In the genomic region with DNA sequence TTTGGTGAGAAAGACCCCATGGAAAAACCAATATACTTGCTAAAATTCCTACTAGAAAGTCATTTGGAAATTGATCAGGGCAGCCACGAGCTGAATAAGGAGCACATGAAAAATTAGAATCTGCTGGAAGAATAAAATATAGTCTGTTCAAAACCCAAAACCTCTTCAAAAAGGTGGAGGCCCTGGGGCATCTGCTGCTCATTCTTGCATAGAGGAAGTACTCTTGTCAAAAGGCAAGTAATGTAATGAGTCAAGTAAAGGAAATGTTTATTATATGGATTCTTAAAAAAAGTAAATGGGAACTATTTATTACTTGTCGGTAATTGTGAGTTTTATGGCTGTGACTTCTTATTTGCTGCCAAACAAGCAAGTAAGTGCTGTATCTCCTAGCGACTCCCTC, we compare ENCODE assay signal across 23 cellular contexts.
"Had no signal": no experiment of that assay in that cellular context is flagged by ENCODE, and none has a peak within 500 bp of the region (broad histone marks: within the 10 kb centered on the region; RNA-seq: fewer than 3 reads in every experiment).

No MANE protein-coding gene starts in this region.

- H3K4me1 Mint-ChIP-seq: central memory CD8-positive, alpha-beta T cell; endodermal cell; WTC11 had no signal

- H3K27me3 Mint-ChIP-seq: activated CD8-positive, alpha-beta T cell treated with anti-CD3 and anti-CD28 coated beads for 36 hours; activated naive CD8-positive, alpha-beta T cell; central memory CD8-positive, alpha-beta T cell; dendritic cell treated with granulocyte-macrophage colony-stimulating factor and Interleukin-4, amounts not matched to agents 40 ng/mL and 50 ng/mL, for 4 days had no signal

- DNase-seq: activated CD4-positive, alpha-beta T cell treated with anti-CD3 and anti-CD28 coated beads for 1 hour; activated CD4-positive, alpha-beta T cell treated with anti-CD3 and anti-CD28 coated beads for 48 hours; activated CD4-positive, alpha-beta T cell treated with anti-CD3 and anti-CD28 coated beads, Interleukin-2, amount 50 U/mL, for 1 hour; activated CD8-positive, alpha-beta memory T cell treated with anti-CD3 and anti-CD28 coated beads for 24 hours; activated CD8-positive, alpha-beta T cell treated with anti-CD3 and anti-CD28 coated beads for 36 hours; activated effector memory CD4-positive, alpha-beta T cell treated with anti-CD3 and anti-CD28 coated beads, Interleukin-2, amount 50 U/mL, for 16 hours; activated naive CD4-positive, alpha-beta T cell treated with anti-CD3 and anti-CD28 coated beads, Interleukin-2, amount 50 U/mL, for 16 hours; activated T-cell treated with anti-CD3 and anti-CD28 coated beads, Interleukin-2, amount 50 U/mL, for 4 hours; amniotic stem cell; anterior cingulate cortex; brain microvascular endothelial cell; dorsolateral prefrontal cortex; effector memory CD4-positive, alpha-beta T cell; endodermal cell; foreskin fibroblast; glutamatergic neuron; heart left ventricle had no signal

- H3K36me3 Mint-ChIP-seq: activated naive CD8-positive, alpha-beta T cell; WTC11 had no signal

- H3K4me3 Mint-ChIP-seq: activated CD8-positive, alpha-beta T cell treated with anti-CD3 and anti-CD28 coated beads for 36 hours; activated naive CD8-positive, alpha-beta T cell; activated T-cell treated with anti-CD3 and anti-CD28 coated beads, Interleukin-2, amount 50 U/mL, for 4 hours; central memory CD8-positive, alpha-beta T cell; dendritic cell treated with granulocyte-macrophage colony-stimulating factor and Interleukin-4, amounts not matched to agents 40 ng/mL and 50 ng/mL, for 4 days; endodermal cell; WTC11 had no signal

- ATAC-seq: activated CD8-positive, alpha-beta T cell treated with anti-CD3 and anti-CD28 coated beads for 36 hours; activated T-cell treated with anti-CD3 and anti-CD28 coated beads, Interleukin-2, amount 50 U/mL, for 4 hours; esophagus mucosa; heart left ventricle; WTC11 had no signal

- H3K27ac Mint-ChIP-seq: activated CD8-positive, alpha-beta T cell treated with anti-CD3 and anti-CD28 coated beads for 36 hours; activated naive CD8-positive, alpha-beta T cell; activated T-helper 2 cell treated with anti-CD3 and anti-CD28 coated beads, Interferon-gamma antibody, Interleukin-2, Interleukin-4, amounts not matched to agents 10 μg/mL and 5 μg/mL and 100 μg/mL, durations not matched to agents 14 hours and 24 hours and 36 hours; dendritic cell treated with granulocyte-macrophage colony-stimulating factor and Interleukin-4, amounts not matched to agents 40 ng/mL and 50 ng/mL, for 4 days; endodermal cell; WTC11 had no signal

- H3K9me3 Mint-ChIP-seq: activated T-cell treated with anti-CD3 and anti-CD28 coated beads, Interleukin-2, amount 50 U/mL, for 4 hours; activated T-helper 2 cell treated with anti-CD3 and anti-CD28 coated beads, Interferon-gamma antibody, Interleukin-2, Interleukin-4, amounts not matched to agents 10 μg/mL and 5 μg/mL and 100 μg/mL, durations not matched to agents 14 hours and 24 hours and 36 hours; central memory CD8-positive, alpha-beta T cell; dendritic cell treated with granulocyte-macrophage colony-stimulating factor and Interleukin-4, amounts not matched to agents 40 ng/mL and 50 ng/mL, for 4 days; WTC11 had no signal
